1 cellular context compared by ENCODE assay signal in genomic region chr6:136288566-136289326, GRCh38.
TF ChIP-seq lines count a peak whose summit lies in the region.

No MANE protein-coding gene starts in this region.

TF ChIP-seq in HepG2, 621 proteins besides CTCF, POLR2A, EP300 and RAD21 (continued from another document and continues in another):
- TF ChIP-seq MXD1 (CRISPR knock-in tag; IDR thresholded peaks at IDR 0.05) (0 out of 2 replicates have a peak, but pooled peaks have one; percentile 15), KLF12 (CRISPR knock-in tag; IDR thresholded peaks at IDR 0.05; ENCODE audit: borderline replicate concordance) (no peak), ZKSCAN1 (IDR thresholded peaks at IDR 0.05; ENCODE audit: low read length) (no peak), ARID5B (CRISPR knock-in tag; IDR thresholded peaks at IDR 0.05) (no peak), ERF (CRISPR knock-in tag; IDR thresholded peaks at IDR 0.05) (no peak), POGZ (CRISPR knock-in tag; IDR thresholded peaks at IDR 0.05) (no peak; the same call in 1 of the 2 replicates), ZFX (CRISPR knock-in tag; IDR thresholded peaks at IDR 0.05; ENCODE audit: low read depth) (no peak), AGO1 (IDR thresholded peaks at IDR 0.05; ENCODE audit: low read depth, low read length, poor library complexity, severe bottlenecking) (no peak), ZNF343 (CRISPR knock-in tag; IDR thresholded peaks at IDR 0.05) (no peak), TBL1XR1 (IDR thresholded peaks at IDR 0.05; ENCODE audit: borderline replicate concordance, low read length, partially characterized antibody) (no peak), ZNF143 (CRISPR knock-in tag; IDR thresholded peaks at IDR 0.05) (no peak), ZNF296 (CRISPR knock-in tag; conservative IDR thresholded peaks at IDR 0.05) (no peak), ZNF773 (CRISPR knock-in tag; IDR thresholded peaks at IDR 0.05; ENCODE audit: borderline replicate concordance) (no peak), PATZ1 (CRISPR knock-in tag; IDR thresholded peaks at IDR 0.05) (no peak), ZBTB38 (CRISPR knock-in tag; IDR thresholded peaks at IDR 0.05) (0 out of 2 replicates have a peak, but pooled peaks have one; percentile 26), ZHX1 (CRISPR knock-in tag; IDR thresholded peaks at IDR 0.05; ENCODE audit: low read depth) (no peak), NFE2L1 (CRISPR knock-in tag; IDR thresholded peaks at IDR 0.05; ENCODE audit: borderline replicate concordance) (no peak), ZNF549 (CRISPR knock-in tag; IDR thresholded peaks at IDR 0.05) (peak; percentile 69; the same call in 1 of the 2 replicates), ATM (IDR thresholded peaks at IDR 0.05; ENCODE audit: borderline replicate concordance) (no peak), TEAD3 (CRISPR knock-in tag; optimal IDR thresholded peaks at IDR 0.05; ENCODE audit: borderline replicate concordance) (peak; percentile 6), ZNF256 (CRISPR knock-in tag; conservative IDR thresholded peaks at IDR 0.05) (no peak; the same call in none of the 2 replicates), ZNF562 (CRISPR knock-in tag; IDR thresholded peaks at IDR 0.05; ENCODE audit: borderline replicate concordance) (no peak), KLF6 (CRISPR knock-in tag; IDR thresholded peaks at IDR 0.05) (no peak)
- TF ChIP-seq, protein P1, sequence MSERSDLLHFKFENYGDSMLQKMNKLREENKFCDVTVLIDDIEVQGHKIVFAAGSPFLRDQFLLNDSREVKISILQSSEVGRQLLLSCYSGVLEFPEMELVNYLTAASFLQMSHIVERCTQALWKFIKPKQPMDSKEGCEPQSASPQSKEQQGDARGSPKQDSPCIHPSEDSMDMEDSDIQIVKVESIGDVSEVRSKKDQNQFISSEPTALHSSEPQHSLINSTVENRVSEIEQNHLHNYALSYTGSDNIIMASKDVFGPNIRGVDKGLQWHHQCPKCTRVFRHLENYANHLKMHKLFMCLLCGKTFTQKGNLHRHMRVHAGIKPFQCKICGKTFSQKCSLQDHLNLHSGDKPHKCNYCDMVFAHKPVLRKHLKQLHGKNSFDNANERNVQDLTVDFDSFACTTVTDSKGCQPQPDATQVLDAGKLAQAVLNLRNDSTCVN (CRISPR knock-in tag; IDR thresholded peaks at IDR 0.05; ENCODE audit: borderline replicate concordance): no peak
- TF ChIP-seq, protein P2, sequence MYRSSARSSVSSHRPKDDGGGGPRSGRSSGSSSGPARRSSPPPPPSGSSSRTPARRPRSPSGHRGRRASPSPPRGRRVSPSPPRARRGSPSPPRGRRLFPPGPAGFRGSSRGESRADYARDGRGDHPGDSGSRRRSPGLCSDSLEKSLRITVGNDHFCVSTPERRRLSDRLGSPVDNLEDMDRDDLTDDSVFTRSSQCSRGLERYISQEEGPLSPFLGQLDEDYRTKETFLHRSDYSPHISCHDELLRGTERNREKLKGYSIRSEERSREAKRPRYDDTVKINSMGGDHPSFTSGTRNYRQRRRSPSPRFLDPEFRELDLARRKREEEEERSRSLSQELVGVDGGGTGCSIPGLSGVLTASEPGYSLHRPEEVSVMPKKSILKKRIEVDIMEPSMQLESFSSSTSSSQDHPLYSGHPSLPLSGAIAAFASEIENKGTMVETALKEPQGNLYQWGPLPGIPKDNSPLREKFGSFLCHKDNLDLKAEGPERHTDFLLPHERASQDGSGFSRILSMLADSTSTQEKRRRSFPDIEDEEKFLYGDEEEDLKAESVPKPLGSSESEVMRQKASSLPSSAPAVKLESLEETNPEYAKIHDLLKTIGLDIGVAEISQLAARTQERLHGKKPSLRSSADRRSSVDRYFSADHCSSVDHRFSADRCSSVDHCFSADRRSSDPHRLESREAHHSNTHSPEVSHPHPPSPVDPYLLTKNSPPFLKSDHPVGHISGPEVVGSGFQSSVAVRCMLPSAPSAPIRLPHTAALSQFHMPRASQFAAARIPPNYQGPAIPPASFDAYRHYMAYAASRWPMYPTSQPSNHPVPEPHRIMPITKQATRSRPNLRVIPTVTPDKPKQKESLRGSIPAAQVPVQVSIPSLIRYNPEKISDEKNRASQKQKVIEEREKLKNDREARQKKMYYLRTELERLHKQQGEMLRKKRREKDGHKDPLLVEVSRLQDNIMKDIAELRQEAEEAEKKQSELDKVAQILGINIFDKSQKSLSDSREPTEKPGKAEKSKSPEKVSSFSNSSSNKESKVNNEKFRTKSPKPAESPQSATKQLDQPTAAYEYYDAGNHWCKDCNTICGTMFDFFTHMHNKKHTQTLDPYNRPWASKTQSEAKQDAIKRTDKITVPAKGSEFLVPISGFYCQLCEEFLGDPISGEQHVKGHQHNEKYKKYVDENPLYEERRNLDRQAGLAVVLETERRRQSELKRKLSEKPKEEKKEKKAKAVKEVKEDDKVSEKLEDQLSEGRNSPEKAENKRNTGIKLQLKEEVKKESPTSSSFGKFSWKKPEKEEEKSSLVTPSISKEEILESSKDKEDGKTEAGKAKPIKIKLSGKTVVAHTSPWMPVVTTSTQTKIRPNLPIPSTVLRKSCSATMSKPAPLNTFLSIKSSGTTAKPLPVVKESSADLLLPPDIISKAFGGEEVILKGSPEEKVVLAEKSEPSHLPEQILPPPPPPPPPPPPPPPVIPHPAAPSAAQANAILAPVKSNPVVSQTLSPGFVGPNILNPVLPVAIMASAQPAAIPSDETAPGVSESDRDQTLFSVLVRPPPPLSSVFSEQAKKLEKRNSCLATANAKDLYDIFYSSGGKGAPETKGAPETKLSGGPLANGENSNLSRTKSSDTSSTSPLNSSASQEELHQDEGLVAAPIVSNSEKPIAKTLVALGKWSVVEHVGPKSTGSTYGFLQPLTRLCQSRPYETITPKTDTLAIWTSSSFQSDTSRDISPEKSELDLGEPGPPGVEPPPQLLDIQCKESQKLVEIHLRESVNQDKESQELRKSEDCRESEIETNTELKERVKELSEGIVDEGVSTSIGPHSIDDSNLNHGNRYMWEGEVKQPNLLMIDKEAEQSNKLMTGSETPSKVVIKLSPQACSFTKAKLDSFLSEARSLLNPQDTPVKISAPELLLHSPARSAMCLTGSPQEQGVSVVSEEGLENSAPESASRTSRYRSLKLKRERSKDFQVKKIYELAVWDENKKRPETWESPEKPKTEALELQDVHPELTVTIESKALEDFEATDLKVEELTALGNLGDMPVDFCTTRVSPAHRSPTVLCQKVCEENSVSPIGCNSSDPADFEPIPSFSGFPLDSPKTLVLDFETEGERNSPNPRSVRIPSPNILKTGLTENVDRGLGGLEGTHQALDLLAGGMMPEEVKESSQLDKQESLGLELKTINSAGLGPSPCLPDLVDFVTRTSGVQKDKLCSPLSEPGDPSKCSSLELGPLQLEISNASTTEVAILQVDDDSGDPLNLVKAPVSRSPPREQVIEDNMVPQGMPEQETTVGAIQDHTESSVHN (CRISPR knock-in tag; IDR thresholded peaks at IDR 0.05): no peak
- TF ChIP-seq, protein P3, sequence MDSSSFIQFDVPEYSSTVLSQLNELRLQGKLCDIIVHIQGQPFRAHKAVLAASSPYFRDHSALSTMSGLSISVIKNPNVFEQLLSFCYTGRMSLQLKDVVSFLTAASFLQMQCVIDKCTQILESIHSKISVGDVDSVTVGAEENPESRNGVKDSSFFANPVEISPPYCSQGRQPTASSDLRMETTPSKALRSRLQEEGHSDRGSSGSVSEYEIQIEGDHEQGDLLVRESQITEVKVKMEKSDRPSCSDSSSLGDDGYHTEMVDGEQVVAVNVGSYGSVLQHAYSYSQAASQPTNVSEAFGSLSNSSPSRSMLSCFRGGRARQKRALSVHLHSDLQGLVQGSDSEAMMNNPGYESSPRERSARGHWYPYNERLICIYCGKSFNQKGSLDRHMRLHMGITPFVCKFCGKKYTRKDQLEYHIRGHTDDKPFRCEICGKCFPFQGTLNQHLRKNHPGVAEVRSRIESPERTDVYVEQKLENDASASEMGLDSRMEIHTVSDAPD (CRISPR knock-in tag; IDR thresholded peaks at IDR 0.05): no peak
